ENCODE assay signal across 7 cellular contexts in genomic region chr7:150087478-150087877, GRCh38.
A peak's percentile ranks its signal among the peaks of the same experiment; 100 is the strongest.
DNase-seq lines count a peak whose midpoint lies in the region; ATAC-seq, FAIRE-seq and TF ChIP-seq lines count a peak whose summit lies in the region.
"Not testable (repeated sequence)": the region's sequence is repeated elsewhere in the genome, so short reads cannot be mapped to it uniquely, and the experiment has no call there.

No MANE protein-coding gene starts in this region.

- H4K8ac ChIP-seq in mesenchymal stem cell (ENCODE audit: low read length) = not testable (repeated sequence)

- ATAC-seq in pancreas = peak in 3 of 4 donors; percentile 44 to 59 (median 50)

- H4K91ac ChIP-seq in mesenchymal stem cell (ENCODE audit: low read length) = not testable (repeated sequence)

- FAIRE-seq in pancreas (lab: Jason Lieb, UNC) = not testable (repeated sequence)

- TF ChIP-seq CTCF in choroid plexus epithelial cell (conservative IDR thresholded peaks at IDR 0.05; ENCODE audit: low read depth, low read length); glutamatergic neuron (IDR thresholded peaks at IDR 0.05; ENCODE audit: partially characterized antibody, unreplicated experiment); pancreas (IDR thresholded peaks at IDR 0.05); transverse colon (IDR thresholded peaks at IDR 0.05): not testable (repeated sequence)

- in situ Hi-C loops in transverse colon (cut with MboI; ENCODE audit: low pct_ligation_motif_present in 1 of 4, low pct_unique_long_range_greater_than_20kb in 1 of 4, low sequenced_read_pairs in 3 of 4) = not testable (repeated sequence)

- H3K4me2 ChIP-seq in mesenchymal stem cell (ENCODE audit: low read length, poor library complexity, severe bottlenecking) = not testable (repeated sequence)

- not testable (repeated sequence) for H3K4me3 Mint-ChIP-seq in glutamatergic neuron (ENCODE audit: unreplicated experiment)

- H3K27ac Mint-ChIP-seq in glutamatergic neuron (ENCODE audit: unreplicated experiment) = peak overlapping the region; percentile 34

- not testable (repeated sequence) for H3K27me3 ChIP-seq in mesenchymal stem cell (ENCODE audit: control insufficient read depth in 1 of 2, insufficient read depth in 1 of 2, low read length in 2 of 2); pancreas; transverse colon

- not testable (repeated sequence) for H2BK120ac ChIP-seq in mesenchymal stem cell (ENCODE audit: low read depth, low read length)

- H2AK5ac ChIP-seq in mesenchymal stem cell (ENCODE audit: low read length, severe bottlenecking) = not testable (repeated sequence)

- DNase-seq in H4 (ENCODE audit: low spot score) (peak; percentile 48), RPMI7951 (ENCODE audit: low read depth) (peak; percentile 51), choroid plexus epithelial cell (ENCODE audit: low read depth) (peak; percentile 19), transverse colon (peak; percentile 13)
- not testable (repeated sequence) for DNase-seq in glutamatergic neuron, mesenchymal stem cell, pancreas

- H3K9me3 ChIP-seq in mesenchymal stem cell (ENCODE audit: control insufficient read depth, low read length); pancreas; transverse colon: not testable (repeated sequence)

- not testable (repeated sequence) for H3K27ac ChIP-seq in mesenchymal stem cell (ENCODE audit: low read length, poor library complexity, severe bottlenecking); pancreas; transverse colon

- not testable (repeated sequence) for H2BK15ac ChIP-seq in mesenchymal stem cell (ENCODE audit: low read depth, poor library complexity, severe bottlenecking)

- intact Hi-C loops in pancreas (cut with DNase I); transverse colon (cut with DNase I; ENCODE audit: low total_unique reads): not testable (repeated sequence)

- H2BK12ac ChIP-seq in mesenchymal stem cell (ENCODE audit: low read length in 2 of 2) = not testable (repeated sequence)

- H3K23ac ChIP-seq in mesenchymal stem cell (ENCODE audit: low read length in 2 of 2) = not testable (repeated sequence)

- not testable (repeated sequence) for H2BK5ac ChIP-seq in mesenchymal stem cell (ENCODE audit: low read depth, low read length, poor library complexity, severe bottlenecking)

- H3K4ac ChIP-seq in mesenchymal stem cell (ENCODE audit: low read depth in 1 of 2, low read length in 2 of 2) = not testable (repeated sequence)

- H3K79me1 ChIP-seq in mesenchymal stem cell (replicated peaks; ENCODE audit: low read length, poor library complexity, severe bottlenecking) = not testable (repeated sequence)

- not testable (repeated sequence) for H3K18ac ChIP-seq in mesenchymal stem cell (ENCODE audit: low read depth in 1 of 2, low read length in 2 of 2)

- H2AFZ ChIP-seq in mesenchymal stem cell (ENCODE audit: low read depth, low read length) = not testable (repeated sequence)

- H3K36me3 Mint-ChIP-seq in glutamatergic neuron (ENCODE audit: unreplicated experiment) = not testable (repeated sequence)

- not testable (repeated sequence) for H3K4me1 Mint-ChIP-seq in glutamatergic neuron (ENCODE audit: low read depth, unreplicated experiment)

- H3K36me3 ChIP-seq in mesenchymal stem cell (ENCODE audit: control insufficient read depth in 1 of 2, insufficient read depth in 2 of 2, low read depth in 1 of 2, low read length in 2 of 2); pancreas; transverse colon: not testable (repeated sequence)

- TF ChIP-seq POLR2A in transverse colon (IDR thresholded peaks at IDR 0.05) = not testable (repeated sequence)

- peak overlapping the region; percentile 29 for H3K9ac ChIP-seq in mesenchymal stem cell (ENCODE audit: low read length)

- not testable (repeated sequence) for H3K27me3 Mint-ChIP-seq in glutamatergic neuron (ENCODE audit: unreplicated experiment)

- not testable (repeated sequence) for H3K14ac ChIP-seq in mesenchymal stem cell (ENCODE audit: low read length in 2 of 2)

- not testable (repeated sequence) for TF ChIP-seq EP300 in transverse colon (IDR thresholded peaks at IDR 0.05; ENCODE audit: low read depth)

- not testable (repeated sequence) for H3K4me3 ChIP-seq in choroid plexus epithelial cell (ENCODE audit: low read depth, low read length); mesenchymal stem cell (ENCODE audit: insufficient read depth in 1 of 2, low read depth in 1 of 2, low read length in 2 of 2); pancreas; transverse colon

- WGBS in mesenchymal stem cell = 38% methylated on average over 1 of the region's 4 CpGs
- 76 to 92% methylated on average over 4 of the region's 4 CpGs for WGBS in pancreas, 2 donors
- 64 to 88% methylated on average over 1 to 4 of the region's 4 CpGs for WGBS in transverse colon (ENCODE audit: low coverage in 1 of 2), 2 donors

- H3K4me1 ChIP-seq in mesenchymal stem cell (ENCODE audit: control insufficient read depth, insufficient read depth, low read depth, low read length); pancreas; transverse colon: not testable (repeated sequence)

- not testable (repeated sequence) for H3K9me3 Mint-ChIP-seq in glutamatergic neuron (ENCODE audit: unreplicated experiment)
